Comparison of ENCODE assay signal across 8 cellular contexts in genomic region chr4:87038837-87039715, GRCh38.
DNase-seq lines count a peak whose midpoint lies in the region; ATAC-seq lines count a peak whose summit lies in the region.

No MANE protein-coding gene starts in this region.

- DNase-seq in Ammon's horn (ENCODE audit: low spot score) (peak; percentile 86), NCI-H2171 (lab: John Stamatoyannopoulos, UW) (peak; percentile 11), cerebellum (ENCODE audit: low spot score) (peak; percentile 36), left kidney (ENCODE audit: low read depth, low spot score) (peak; percentile 94), substantia nigra (lab: John Stamatoyannopoulos, UW) (peak in 35 of 49 donors; percentile 3 to 70 (median 41)), LoVo (ENCODE audit: low spot score) (no peak)
- DNase-seq in activated CD8-positive, alpha-beta memory T cell treated with anti-CD3 and anti-CD28 coated beads, Interleukin-2, amount 10 ng/mL, durations not matched to agents 7 days and 5 days: no peak

- H3K27me3 Mint-ChIP-seq in activated CD8-positive, alpha-beta memory T cell treated with anti-CD3 and anti-CD28 coated beads, Interleukin-2, amount 10 ng/mL, durations not matched to agents 7 days and 5 days: no peaks in the 10 kb centered on the region

- H3K4me1 Mint-ChIP-seq in activated CD8-positive, alpha-beta memory T cell treated with anti-CD3 and anti-CD28 coated beads, Interleukin-2, amount 10 ng/mL, durations not matched to agents 7 days and 5 days: peaks cover 16% of the 10 kb centered on the region

- no peak overlapping the region for H3K4me3 Mint-ChIP-seq in activated CD8-positive, alpha-beta memory T cell treated with anti-CD3 and anti-CD28 coated beads, Interleukin-2, amount 10 ng/mL, durations not matched to agents 7 days and 5 days

- H3K9me3 Mint-ChIP-seq in activated CD8-positive, alpha-beta memory T cell treated with anti-CD3 and anti-CD28 coated beads, Interleukin-2, amount 10 ng/mL, durations not matched to agents 7 days and 5 days (ENCODE audit: low read depth): no peaks in the 10 kb centered on the region

- H3K27ac ChIP-seq in substantia nigra (ENCODE audit: low read depth, low read length, poor library complexity, severe bottlenecking): peak overlapping the region; percentile 52

- CTCF ChIA-PET in activated CD8-positive, alpha-beta memory T cell treated with anti-CD3 and anti-CD28 coated beads, Interleukin-2, amount 10 ng/mL, durations not matched to agents 7 days and 5 days (lab: Charles Lee): interaction anchor here (1.2 kb wide), 1 partner anchor 117 kb away, joined by 3 read pairs; no protein-coding TSS in a partner anchor

- H3K27ac Mint-ChIP-seq in activated CD8-positive, alpha-beta memory T cell treated with anti-CD3 and anti-CD28 coated beads, Interleukin-2, amount 10 ng/mL, durations not matched to agents 7 days and 5 days: no peak overlapping the region

- peak; percentile 43 for ATAC-seq in GM21390 (IDR thresholded peaks at IDR 0.05; ENCODE audit: unreplicated experiment)
- no peak for ATAC-seq in activated CD8-positive, alpha-beta memory T cell treated with anti-CD3 and anti-CD28 coated beads, Interleukin-2, amount 10 ng/mL, durations not matched to agents 7 days and 5 days

- peaks cover 2% of the 10 kb centered on the region for H3K36me3 Mint-ChIP-seq in activated CD8-positive, alpha-beta memory T cell treated with anti-CD3 and anti-CD28 coated beads, Interleukin-2, amount 10 ng/mL, durations not matched to agents 7 days and 5 days

Comparison
In these comparisons a context has a peak if more than half of its experiments do, and no peak if none do; other contexts are left out.
1. DNase-seq: peak in Ammon's horn (single experiment), NCI-H2171 (single experiment), cerebellum (single experiment), left kidney (single experiment) and substantia nigra (35 of 49); none in activated CD8-positive, alpha-beta memory T cell treated with anti-CD3 and anti-CD28 coated beads, Interleukin-2, amount 10 ng/mL, durations not matched to agents 7 days and 5 days (single experiment) and LoVo (single experiment).